9 cellular contexts compared by ENCODE assay signal in genomic region chr17:76398523-76399174, GRCh38. TPM values are rescaled to one million over a fixed set of nuclear protein-coding genes. Genes with fewer than 3 reads are reported as not detected.
A peak's percentile ranks its signal among the peaks of the same experiment; 100 is the strongest.
DNase-seq lines count a peak whose midpoint lies in the region; ATAC-seq and TF ChIP-seq lines count a peak whose summit lies in the region.
"Had no signal": no experiment of that assay in that cellular context is flagged by ENCODE, and none has a peak within 500 bp of the region (broad histone marks: within the 10 kb centered on the region; RNA-seq: fewer than 3 reads in every experiment).

No MANE protein-coding gene starts in this region.

- no peak overlapping the region for H3K4me3 ChIP-seq in right cardiac atrium (ENCODE audit: low read length)
- H3K4me3 ChIP-seq: coronary artery had no signal

- H3K4me3 Mint-ChIP-seq in activated CD8-positive, alpha-beta T cell treated with anti-CD3 and anti-CD28 coated beads, Interleukin-2, amount 10 ng/mL, durations not matched to agents 7 days and 5 days: no peak overlapping the region
- no peak overlapping the region for H3K4me3 Mint-ChIP-seq in activated CD8-positive, alpha-beta T cell treated with anti-CD3 and anti-CD28 coated beads for 36 hours

- H3K9me3 ChIP-seq in right cardiac atrium (ENCODE audit: control insufficient read depth, low read length): no peaks in the 10 kb centered on the region

- no peak for TF ChIP-seq CTCF in activated CD8-positive, alpha-beta T cell treated with anti-CD3 and anti-CD28 coated beads for 36 hours (IDR thresholded peaks at IDR 0.05)

- intact Hi-C loops in activated CD8-positive, alpha-beta T cell treated with anti-CD3 and anti-CD28 coated beads for 36 hours (cut with micrococcal nuclease): loop anchor here (5.0 kb wide), 1 partner anchor 96 kb away; no protein-coding TSS in a partner anchor
- intact Hi-C loops in right cardiac atrium (cut with DNase I): loop anchor here (5.0 kb wide), 2 partner anchors 91 to 96 kb away; partner anchors contain the start of gene QRICH2 (in 2 of the 4)
- intact Hi-C loops in sciatic nerve (cut with DNase I): no loop called here

- H3K27ac ChIP-seq in right cardiac atrium (ENCODE audit: low read length): no peak overlapping the region
- H3K27ac ChIP-seq: coronary artery had no signal

- WGBS in right cardiac atrium: 81% methylated on average over 20 of the region's 20 CpGs

- no peak overlapping the region for H3K27ac Mint-ChIP-seq in activated CD8-positive, alpha-beta T cell treated with anti-CD3 and anti-CD28 coated beads, Interleukin-2, amount 10 ng/mL, durations not matched to agents 7 days and 5 days
- no peak overlapping the region for H3K27ac Mint-ChIP-seq in activated CD8-positive, alpha-beta T cell treated with anti-CD3 and anti-CD28 coated beads for 36 hours

- DNase-seq in activated CD8-positive, alpha-beta T cell treated with anti-CD3 and anti-CD28 coated beads, Interleukin-2, amount 10 ng/mL, durations not matched to agents 7 days and 5 days: no peak
- no peak for DNase-seq in activated CD8-positive, alpha-beta T cell treated with anti-CD3 and anti-CD28 coated beads for 36 hours
- DNase-seq in RPMI7951 (ENCODE audit: low read depth): peak; percentile 30
- peak in 1 of 3 donors; percentile 44 for DNase-seq in right cardiac atrium
- DNase-seq in sciatic nerve (ENCODE audit: low spot score): no peak
- DNase-seq in cortex of kidney (lab: John Stamatoyannopoulos, UW): no peak

- no peaks in the 10 kb centered on the region for H3K9me3 Mint-ChIP-seq in activated CD8-positive, alpha-beta T cell treated with anti-CD3 and anti-CD28 coated beads, Interleukin-2, amount 10 ng/mL, durations not matched to agents 7 days and 5 days (ENCODE audit: insufficient read depth)
- H3K9me3 Mint-ChIP-seq in activated CD8-positive, alpha-beta T cell treated with anti-CD3 and anti-CD28 coated beads for 36 hours: no peaks in the 10 kb centered on the region

- no peaks in the 10 kb centered on the region for H3K27me3 Mint-ChIP-seq in activated CD8-positive, alpha-beta T cell treated with anti-CD3 and anti-CD28 coated beads, Interleukin-2, amount 10 ng/mL, durations not matched to agents 7 days and 5 days (ENCODE audit: low read depth)
- H3K27me3 Mint-ChIP-seq in activated CD8-positive, alpha-beta T cell treated with anti-CD3 and anti-CD28 coated beads for 36 hours: no peaks in the 10 kb centered on the region

- H3K36me3 Mint-ChIP-seq in activated CD8-positive, alpha-beta T cell treated with anti-CD3 and anti-CD28 coated beads, Interleukin-2, amount 10 ng/mL, durations not matched to agents 7 days and 5 days (ENCODE audit: low read depth): peaks cover 48% of the 10 kb centered on the region
- H3K36me3 Mint-ChIP-seq in activated CD8-positive, alpha-beta T cell treated with anti-CD3 and anti-CD28 coated beads for 36 hours (ENCODE audit: low read depth): peaks cover 42% of the 10 kb centered on the region

- H3K4me1 ChIP-seq in right cardiac atrium (ENCODE audit: control insufficient read depth, insufficient read depth, low read length): no peaks in the 10 kb centered on the region

- POLR2A ChIA-PET in activated CD8-positive, alpha-beta T cell treated with anti-CD3 and anti-CD28 coated beads, Interleukin-2, amount 10 ng/mL, durations not matched to agents 7 days and 5 days (lab: Charles Lee): interaction anchor here (0.5 to 1.0 kb wide), 5 partner anchors 14 to 96 kb away, joined by 3 to 4 read pairs (median 3); partner anchors contain the start of gene SPHK1
- POLR2A ChIA-PET in activated CD8-positive, alpha-beta T cell treated with anti-CD3 and anti-CD28 coated beads for 36 hours (lab: Charles Lee): interaction anchor here (0.9 to 1.2 kb wide), 3 partner anchors 14 to 95 kb away, joined by 3 to 6 read pairs (median 4); no protein-coding TSS in a partner anchor

- H3K27me3 ChIP-seq in right cardiac atrium (ENCODE audit: control insufficient read depth, insufficient read depth): no peaks in the 10 kb centered on the region

- H3K4me1 Mint-ChIP-seq in activated CD8-positive, alpha-beta T cell treated with anti-CD3 and anti-CD28 coated beads, Interleukin-2, amount 10 ng/mL, durations not matched to agents 7 days and 5 days (ENCODE audit: low read depth): no peaks in the 10 kb centered on the region
- no peaks in the 10 kb centered on the region for H3K4me1 Mint-ChIP-seq in activated CD8-positive, alpha-beta T cell treated with anti-CD3 and anti-CD28 coated beads for 36 hours (ENCODE audit: low read depth)

- peak; percentile 35 for ATAC-seq in activated CD8-positive, alpha-beta T cell treated with anti-CD3 and anti-CD28 coated beads, Interleukin-2, amount 10 ng/mL, durations not matched to agents 7 days and 5 days
- no peak for ATAC-seq in activated CD8-positive, alpha-beta T cell treated with anti-CD3 and anti-CD28 coated beads for 36 hours
- ATAC-seq in right cardiac atrium (peak; percentile 5 to 6), sciatic nerve (peak; percentile 21), HG03095 (IDR thresholded peaks at IDR 0.05; ENCODE audit: unreplicated experiment) (no peak), GM21786 (IDR thresholded peaks at IDR 0.05; ENCODE audit: unreplicated experiment) (no peak)

- CTCF ChIA-PET in activated CD8-positive, alpha-beta T cell treated with anti-CD3 and anti-CD28 coated beads, Interleukin-2, amount 10 ng/mL, durations not matched to agents 7 days and 5 days (lab: Charles Lee): interaction anchor here (0.6 to 8.9 kb wide), 54 partner anchors 10 to 489 kb away, joined by 3 to 142 read pairs (median 5); partner anchors contain the start of genes PRPSAP1, QRICH2, SPHK1 and UBE2O
- CTCF ChIA-PET in activated CD8-positive, alpha-beta T cell treated with anti-CD3 and anti-CD28 coated beads for 36 hours (lab: Charles Lee): interaction anchor here (0.8 to 5.6 kb wide), 53 partner anchors 9 to 442 kb away, joined by 3 to 154 read pairs (median 5); partner anchors contain the start of genes AANAT, PRPSAP1, QRICH2 and SPHK1

RNA-seq across cellular contexts. Expression of gene SPHK1, which starts 14.2 kb away (rescaled TPM):
- 1 to 10 TPM; 3.8 to 4.7 TPM for total RNA-seq in activated CD8-positive, alpha-beta T cell treated with anti-CD3 and anti-CD28 coated beads, Interleukin-2, amount 10 ng/mL, durations not matched to agents 7 days and 5 days
- total RNA-seq in activated CD8-positive, alpha-beta T cell treated with anti-CD3 and anti-CD28 coated beads for 36 hours: 10 to 100 TPM; 15.7 to 17.7 TPM
- 34.6 and 37.6 TPM in 2 replicates for total RNA-seq in RPMI7951 (2014; rRNA removed; shearing (Covaris generic))
- total RNA-seq in right cardiac atrium: 10 to 100 TPM in 1 of 4 donors, 1 to 10 TPM in 3; 3.5 to 13.6 (median 3.8) TPM
- 3.8 TPM for polyA plus RNA-seq in right cardiac atrium
- total RNA-seq in sciatic nerve: 19.4 TPM

RNA-seq across cellular contexts. Expression of gene PRPSAP1, which starts 44.9 kb away (rescaled TPM):
- 10 to 100 TPM; 64.2 to 74.1 TPM for total RNA-seq in activated CD8-positive, alpha-beta T cell treated with anti-CD3 and anti-CD28 coated beads, Interleukin-2, amount 10 ng/mL, durations not matched to agents 7 days and 5 days
- 10 to 100 TPM; 28.1 to 29.9 TPM for total RNA-seq in activated CD8-positive, alpha-beta T cell treated with anti-CD3 and anti-CD28 coated beads for 36 hours
- 54.8 and 55.7 TPM in 2 replicates for total RNA-seq in RPMI7951 (2014; rRNA removed; shearing (Covaris generic))
- total RNA-seq in right cardiac atrium (10 to 100 TPM; 31.9 to 45.3 (median 39.1) TPM), sciatic nerve (74.3 TPM)
- polyA plus RNA-seq in right cardiac atrium: 37.4 TPM

RNA-seq across cellular contexts. Expression of gene UBE2O, which starts 54.3 kb away (rescaled TPM):
- 10 to 100 TPM; 28.4 to 31.6 TPM for total RNA-seq in activated CD8-positive, alpha-beta T cell treated with anti-CD3 and anti-CD28 coated beads, Interleukin-2, amount 10 ng/mL, durations not matched to agents 7 days and 5 days
- 10 to 100 TPM; 36.8 to 39.5 TPM for total RNA-seq in activated CD8-positive, alpha-beta T cell treated with anti-CD3 and anti-CD28 coated beads for 36 hours
- 7.6 and 9.8 TPM in 2 replicates for total RNA-seq in RPMI7951 (2014; rRNA removed; shearing (Covaris generic))
- total RNA-seq in right cardiac atrium: 10 to 100 TPM; 24.2 to 37.3 (median 34.1) TPM
- polyA plus RNA-seq in right cardiac atrium: 23.0 TPM
- total RNA-seq in sciatic nerve: 27.1 TPM

Comparison
In these comparisons a context has a peak if more than half of its experiments do, and no peak if none do; other contexts are left out.
1. ATAC-seq: peak in activated CD8-positive, alpha-beta T cell treated with anti-CD3 and anti-CD28 coated beads, Interleukin-2, amount 10 ng/mL, durations not matched to agents 7 days and 5 days (single experiment), right cardiac atrium (2 of 2) and sciatic nerve (single experiment); none in activated CD8-positive, alpha-beta T cell treated with anti-CD3 and anti-CD28 coated beads for 36 hours (single experiment), HG03095 (single experiment) and GM21786 (single experiment).